ENCODE assay signal across 8 cellular contexts in the genomic region with DNA sequence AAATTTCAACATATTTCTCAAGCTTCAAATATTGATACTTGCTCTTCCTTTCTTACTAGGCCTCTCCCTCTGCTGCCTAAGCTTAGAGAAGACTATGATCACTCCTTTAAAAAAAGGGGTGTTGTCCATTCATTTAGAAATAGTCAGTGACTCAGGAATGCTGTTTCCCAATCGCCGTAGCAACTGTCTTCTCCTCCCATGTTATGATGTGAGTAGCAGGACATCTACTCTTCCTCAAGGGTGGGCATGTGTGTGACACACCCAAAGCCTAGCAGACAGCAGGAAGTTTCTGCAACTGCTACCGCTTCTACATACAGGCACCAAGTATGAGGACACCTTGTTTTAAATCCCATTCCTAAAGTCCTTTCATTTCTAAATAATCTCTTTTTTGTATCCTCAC. TPM values are rescaled to one million over a fixed set of nuclear protein-coding genes. Genes with fewer than 3 reads are reported as not detected.
A peak's percentile ranks its signal among the peaks of the same experiment; 100 is the strongest.
DNase-seq lines count a peak whose midpoint lies in the region; ATAC-seq and TF ChIP-seq lines count a peak whose summit lies in the region.

No MANE protein-coding gene starts in this region.

- CTCF ChIA-PET in Caco-2 (lab: Charles Lee), result interaction anchor here (1.1 to 1.9 kb wide), 3 partner anchors 13 to 40 kb away, joined by 3 to 23 read pairs (median 10); a partner anchor contains a TSS

- DNase-seq in Caco-2 (peak; percentile 74 to 78), Karpas-422 (no peak), iPS-NIHi7 (ENCODE audit: extremely low spot score) (peak; percentile 30), stromal cell of bone marrow (ENCODE audit: low read depth) (peak; percentile 95), NCI-H1048 (lab: John Stamatoyannopoulos, UW) (no peak), NCI-H1092 treated with DMSO at 0.1 percent for 48 hours (lab: John Stamatoyannopoulos, UW) (no peak)
- no peak for DNase-seq in activated naive CD8-positive, alpha-beta T cell treated with anti-CD3 and anti-CD28 coated beads, Interleukin-2, amount 50 U/mL, for 24 hours

- H3K27me3 Mint-ChIP-seq in Caco-2 (ENCODE audit: insufficient read depth, unreplicated experiment), result no peaks in the 10 kb centered on the region
- no peaks in the 10 kb centered on the region for H3K27me3 Mint-ChIP-seq in activated naive CD8-positive, alpha-beta T cell treated with anti-CD3 and anti-CD28 coated beads, Interleukin-2, amount 50 U/mL, for 24 hours

- peaks cover 34% of the 10 kb centered on the region for H3K4me1 ChIP-seq in Caco-2
- H3K4me1 ChIP-seq in Karpas-422 (ENCODE audit: low read length), result peaks cover 99% of the 10 kb centered on the region

- H3K9me2 ChIP-seq in Karpas-422 (replicated peaks; ENCODE audit: insufficient read depth, low read length), result no peaks in the 10 kb centered on the region

- no peak overlapping the region for H3K4me3 ChIP-seq in Caco-2 (ENCODE audit: low read depth, low read length)
- H3K4me3 ChIP-seq in Karpas-422 (ENCODE audit: low read length), result no peak overlapping the region

- H3K36me3 Mint-ChIP-seq in Caco-2 (ENCODE audit: insufficient read depth, unreplicated experiment), result peaks cover 6% of the 10 kb centered on the region
- peaks cover 18% of the 10 kb centered on the region for H3K36me3 Mint-ChIP-seq in activated naive CD8-positive, alpha-beta T cell treated with anti-CD3 and anti-CD28 coated beads, Interleukin-2, amount 50 U/mL, for 24 hours (ENCODE audit: low read depth)

- H3K36me3 ChIP-seq in Caco-2 (ENCODE audit: control insufficient read depth, insufficient read depth, low read length) (no peaks in the 10 kb centered on the region), Karpas-422 (ENCODE audit: insufficient read depth, low read length) (no peaks in the 10 kb centered on the region)

- H3K4me2 ChIP-seq in Karpas-422 (ENCODE audit: low read depth, low read length, poor library complexity, severe bottlenecking), result peak overlapping the region; percentile 63

- peak overlapping the region; percentile 16; the same call in 1 of the 2 replicates for H3K9ac ChIP-seq in Karpas-422 (ENCODE audit: low read length)

- H3K9me3 ChIP-seq in Caco-2 (no peaks in the 10 kb centered on the region), Karpas-422 (ENCODE audit: low read length) (no peaks in the 10 kb centered on the region)

- no peaks in the 10 kb centered on the region for H3K9me3 Mint-ChIP-seq in Caco-2 (ENCODE audit: unreplicated experiment)
- no peaks in the 10 kb centered on the region for H3K9me3 Mint-ChIP-seq in activated naive CD8-positive, alpha-beta T cell treated with anti-CD3 and anti-CD28 coated beads, Interleukin-2, amount 50 U/mL, for 24 hours

- H3K27me3 ChIP-seq in Caco-2 (replicated peaks; ENCODE audit: control insufficient read depth, insufficient read depth, low read length) (no peaks in the 10 kb centered on the region), Karpas-422 (ENCODE audit: low read length) (no peaks in the 10 kb centered on the region)

- POLR2A ChIA-PET in Caco-2 (lab: Charles Lee), result interaction anchor here (1.6 kb wide), 1 partner anchor 14 kb away, joined by 3 read pairs; a partner anchor contains a TSS

- H3K4me1 Mint-ChIP-seq in Caco-2 (ENCODE audit: low read depth, unreplicated experiment), result peaks cover 32% of the 10 kb centered on the region
- H3K4me1 Mint-ChIP-seq in activated naive CD8-positive, alpha-beta T cell treated with anti-CD3 and anti-CD28 coated beads, Interleukin-2, amount 50 U/mL, for 24 hours, result peaks cover 95% of the 10 kb centered on the region

- intact Hi-C loops in Caco-2 (cut with micrococcal nuclease; ENCODE audit: unreplicated experiment), result loop anchor here (1.0 kb wide), 2 partner anchors 12 to 15 kb away; no protein-coding TSS in a partner anchor

- H3K27ac ChIP-seq in Karpas-422 (ENCODE audit: low read length), result peak overlapping the region; percentile 87

- TF ChIP-seq CTCF in Caco-2 (IDR thresholded peaks at IDR 0.05; ENCODE audit: insufficient read depth in 1 of 2, low read depth in 1 of 2, low read length in 1 of 2, severe bottlenecking in 1 of 2, unreplicated experiment in 1 of 2), result no peak

- H3K27ac Mint-ChIP-seq in Caco-2 (ENCODE audit: unreplicated experiment), result peak overlapping the region; percentile 61
- H3K27ac Mint-ChIP-seq in activated naive CD8-positive, alpha-beta T cell treated with anti-CD3 and anti-CD28 coated beads, Interleukin-2, amount 50 U/mL, for 24 hours, result peak overlapping the region; percentile 90

- BruUV-seq in Caco-2 (replicated peaks; lab: Mats Ljungman, UMichigan), result no TSS peak

- no peak overlapping the region for H2AFZ ChIP-seq in Karpas-422 (ENCODE audit: low read length)

- H3K4me3 Mint-ChIP-seq in Caco-2 (ENCODE audit: unreplicated experiment), result no peak overlapping the region
- peak overlapping the region; percentile 66 for H3K4me3 Mint-ChIP-seq in activated naive CD8-positive, alpha-beta T cell treated with anti-CD3 and anti-CD28 coated beads, Interleukin-2, amount 50 U/mL, for 24 hours

- peaks cover 98% of the 10 kb centered on the region for H3K79me2 ChIP-seq in Karpas-422 (ENCODE audit: low read length)

- peak; percentile 30 for ATAC-seq in activated naive CD8-positive, alpha-beta T cell treated with anti-CD3 and anti-CD28 coated beads, Interleukin-2, amount 50 U/mL, for 24 hours
- ATAC-seq in HG02623 (IDR thresholded peaks at IDR 0.05; ENCODE audit: unreplicated experiment), result no peak

- H4K20me1 ChIP-seq in Karpas-422 (ENCODE audit: insufficient read depth, low read depth, low read length), result no peaks in the 10 kb centered on the region

RNA-seq across cellular contexts. Expression of a gene that starts 14.5 kb away (rescaled TPM):
- total RNA-seq in Caco-2 (2022), result 161 and 167 TPM in 2 replicates
- 147 and 181 TPM in 2 replicates for total RNA-seq in Karpas-422 (2014; rRNA removed; shearing (Covaris generic); ENCODE audit: low replicate concordance)

RNA-seq across cellular contexts. Expression of a gene that starts 32.3 kb away (rescaled TPM):
- 73.0 and 74.5 TPM in 2 replicates for total RNA-seq in Caco-2 (2022)
- 96.0 and 128 TPM in 2 replicates for total RNA-seq in Karpas-422 (2014; rRNA removed; shearing (Covaris generic); ENCODE audit: low replicate concordance)

RNA-seq across cellular contexts. Expression of a gene that starts 32.5 kb away (rescaled TPM):
- total RNA-seq in Caco-2 (2022), result 8.7 and 13.6 TPM in 2 replicates
- 20.4 and 48.3 TPM in 2 replicates for total RNA-seq in Karpas-422 (2014; rRNA removed; shearing (Covaris generic); ENCODE audit: low replicate concordance)

RNA-seq across cellular contexts. Expression of a gene that starts 46.9 kb away (rescaled TPM):
- total RNA-seq in Caco-2 (2022), result 25.0 and 26.8 TPM in 2 replicates
- total RNA-seq in Karpas-422 (2014; rRNA removed; shearing (Covaris generic); ENCODE audit: low replicate concordance), result 14.6 and 19.3 TPM in 2 replicates

Comparison
In these comparisons a context has a peak if more than half of its experiments do, and no peak if none do; other contexts are left out.
1. DNase-seq: peak in Caco-2 (2 of 2), iPS-NIHi7 (single experiment) and stromal cell of bone marrow (single experiment); none in Karpas-422 (single experiment), activated naive CD8-positive, alpha-beta T cell treated with anti-CD3 and anti-CD28 coated beads, Interleukin-2, amount 50 U/mL, for 24 hours (single experiment), NCI-H1048 (single experiment) and NCI-H1092 treated with DMSO at 0.1 percent for 48 hours (single experiment).